23 cellular contexts compared by ENCODE assay signal in the genomic region with DNA sequence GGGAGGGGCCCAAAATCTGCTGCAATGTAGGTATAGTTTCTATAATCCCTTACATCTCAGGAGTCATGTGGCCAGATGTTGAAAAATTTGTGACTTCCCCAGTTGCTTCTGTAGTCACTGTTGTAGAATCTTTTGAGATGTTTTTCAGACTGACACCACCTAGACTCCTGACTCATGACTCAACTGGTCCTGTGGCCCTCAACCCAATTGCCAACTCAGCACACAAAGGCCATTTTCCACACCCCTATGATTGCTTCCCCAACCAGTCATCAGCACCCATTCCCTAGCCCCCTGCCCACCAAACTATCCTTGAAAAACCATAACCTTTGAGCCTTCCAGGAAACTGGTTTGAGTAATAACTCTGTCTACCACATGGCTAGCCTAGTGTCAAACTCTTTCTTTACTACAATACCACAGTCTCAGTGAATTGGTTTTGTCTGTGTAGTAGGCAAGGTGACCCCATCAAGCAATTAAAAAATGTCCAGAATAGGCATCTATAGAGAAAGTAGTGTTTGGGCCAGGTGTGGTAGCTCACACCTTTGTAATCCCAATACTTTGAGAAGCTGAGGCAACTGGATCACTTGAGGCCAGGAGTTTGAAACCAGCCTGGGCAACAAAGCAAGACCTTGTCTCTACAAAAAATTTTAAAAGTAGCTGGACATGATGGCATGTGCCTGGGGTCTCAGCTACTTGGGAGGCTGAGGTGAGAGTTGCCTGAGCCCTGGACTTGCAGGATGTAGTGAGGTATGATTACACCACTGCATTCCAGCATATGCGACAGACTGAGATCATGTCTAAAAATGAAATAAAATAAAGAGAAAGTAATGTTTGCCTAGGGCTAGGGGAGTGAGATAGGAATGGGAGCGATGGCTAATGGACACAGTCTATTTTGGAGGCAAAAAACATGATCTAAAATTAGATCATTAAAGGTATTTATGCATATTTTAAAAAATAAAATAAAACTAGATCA. TPM values are rescaled to one million over a fixed set of nuclear protein-coding genes. Genes with fewer than 3 reads are reported as not detected.
DNase-seq lines count a peak whose midpoint lies in the region; ATAC-seq and TF ChIP-seq lines count a peak whose summit lies in the region.
"Had no signal": no experiment of that assay in that cellular context is flagged by ENCODE, and none has a peak within 500 bp of the region (broad histone marks: within the 10 kb centered on the region; RNA-seq: fewer than 3 reads in every experiment).

No MANE protein-coding gene starts in this region.

- peaks cover under 1 to 2% of the 10 kb centered on the region in 2 donors for H3K36me3 Mint-ChIP-seq in activated T-cell treated with anti-CD3 and anti-CD28 coated beads, Interleukin-2, amount 50 U/mL, for 72 hours (ENCODE audit: insufficient read depth in 2 of 2)
- H3K36me3 Mint-ChIP-seq in activated T-cell treated with anti-CD3 and anti-CD28 coated beads, Interleukin-2, amount 50 U/mL, for 4 hours (ENCODE audit: insufficient read depth) = peaks cover under 1% of the 10 kb centered on the region
- H3K36me3 Mint-ChIP-seq in brain = no peaks in the 10 kb centered on the region
- H3K36me3 Mint-ChIP-seq in stimulated activated effector memory CD8-positive, alpha-beta T cell treated with anti-CD3 and anti-CD28 coated beads, Interleukin-12 subunit alpha, Interleukin-12 subunit beta, amount 100 ng/mL, for 72 hours = no peaks in the 10 kb centered on the region

- no peak for TF ChIP-seq CTCF in brain (conservative IDR thresholded peaks at IDR 0.05)

- no peak overlapping the region for H3K27ac Mint-ChIP-seq in activated T-cell treated with anti-CD3 and anti-CD28 coated beads, Interleukin-2, amount 50 U/mL, for 72 hours
- peak overlapping the region in 3 of 5 experiments; percentile 24 to 68 (median 57) for H3K27ac Mint-ChIP-seq in brain
- H3K27ac Mint-ChIP-seq in stimulated activated effector memory CD8-positive, alpha-beta T cell treated with anti-CD3 and anti-CD28 coated beads, Interleukin-12 subunit alpha, Interleukin-12 subunit beta, amount 100 ng/mL, for 72 hours = peak overlapping the region; percentile 63
- H3K27ac Mint-ChIP-seq: CD4-positive, alpha-beta T cell; IgD-negative memory B cell had no signal

- DNase-seq in NK-92 treated with Interleukin-12 subunit alpha and Interleukin-12 subunit beta, amount 100 ng/mL, for 24 hours (lab: John Stamatoyannopoulos, UW) = peak; percentile 58
- no peak for DNase-seq in NK-92 (lab: John Stamatoyannopoulos, UW; ENCODE audit: unreplicated experiment)
- DNase-seq in activated T-cell treated with anti-CD3 and anti-CD28 coated beads, Interleukin-2, amount 50 U/mL, for 72 hours = peak in 1 of 2 donors; percentile 16
- DNase-seq in activated T-cell treated with anti-CD3 and anti-CD28 coated beads, Interleukin-2, amount 50 U/mL, for 4 hours = no peak
- DNase-seq in stimulated activated effector memory CD8-positive, alpha-beta T cell treated with anti-CD3 and anti-CD28 coated beads, Interleukin-12 subunit alpha, Interleukin-12 subunit beta, amount 100 ng/mL, for 72 hours (ENCODE audit: low spot score in 2 of 2) = no peak
- DNase-seq: ACHN; CD4-positive, alpha-beta T cell; COR-L47; DMS79; Karpas-422; MG63; NCI-H1417; NCI-H1694 treated with DMSO at 0.1 percent for 48 hours; NCI-H2081 treated with DMSO at 0.1 percent for 48 hours; NCI-H2171 treated with DMSO at 0.1 percent for 48 hours; NCI-H526; PC-9; RPMI8226; SHP77 treated with DMSO at 0.1 percent for 48 hours had no signal

- H3K9me3 Mint-ChIP-seq in activated T-cell treated with anti-CD3 and anti-CD28 coated beads, Interleukin-2, amount 50 U/mL, for 72 hours = peaks cover 2 to 4% of the 10 kb centered on the region in 2 donors
- peaks cover 4% of the 10 kb centered on the region for H3K9me3 Mint-ChIP-seq in activated T-cell treated with anti-CD3 and anti-CD28 coated beads, Interleukin-2, amount 50 U/mL, for 4 hours
- peaks cover 0 to 6% (median 4%) of the 10 kb centered on the region in 5 experiments for H3K9me3 Mint-ChIP-seq in brain
- H3K9me3 Mint-ChIP-seq in stimulated activated effector memory CD8-positive, alpha-beta T cell treated with anti-CD3 and anti-CD28 coated beads, Interleukin-12 subunit alpha, Interleukin-12 subunit beta, amount 100 ng/mL, for 72 hours = no peaks in the 10 kb centered on the region
- H3K9me3 Mint-ChIP-seq: CD4-positive, alpha-beta T cell had no signal

- H3K27me3 Mint-ChIP-seq in activated T-cell treated with anti-CD3 and anti-CD28 coated beads, Interleukin-2, amount 50 U/mL, for 72 hours (ENCODE audit: low read depth) = no peaks in the 10 kb centered on the region
- H3K27me3 Mint-ChIP-seq in activated T-cell treated with anti-CD3 and anti-CD28 coated beads, Interleukin-2, amount 50 U/mL, for 4 hours (ENCODE audit: low read depth) = no peaks in the 10 kb centered on the region
- H3K27me3 Mint-ChIP-seq in brain = no peaks in the 10 kb centered on the region
- H3K27me3 Mint-ChIP-seq: CD4-positive, alpha-beta T cell; IgD-negative memory B cell had no signal

- H3K4me3 Mint-ChIP-seq in activated T-cell treated with anti-CD3 and anti-CD28 coated beads, Interleukin-2, amount 50 U/mL, for 72 hours = no peak overlapping the region
- H3K4me3 Mint-ChIP-seq in activated T-cell treated with anti-CD3 and anti-CD28 coated beads, Interleukin-2, amount 50 U/mL, for 4 hours = no peak overlapping the region
- no peak overlapping the region for H3K4me3 Mint-ChIP-seq in brain
- no peak overlapping the region for H3K4me3 Mint-ChIP-seq in stimulated activated effector memory CD8-positive, alpha-beta T cell treated with anti-CD3 and anti-CD28 coated beads, Interleukin-12 subunit alpha, Interleukin-12 subunit beta, amount 100 ng/mL, for 72 hours
- H3K4me3 Mint-ChIP-seq: CD4-positive, alpha-beta T cell; IgD-negative memory B cell had no signal

- H3K4me1 Mint-ChIP-seq in activated T-cell treated with anti-CD3 and anti-CD28 coated beads, Interleukin-2, amount 50 U/mL, for 72 hours (ENCODE audit: low read depth) = peaks cover 14% of the 10 kb centered on the region
- peaks cover 10% of the 10 kb centered on the region for H3K4me1 Mint-ChIP-seq in activated T-cell treated with anti-CD3 and anti-CD28 coated beads, Interleukin-2, amount 50 U/mL, for 4 hours (ENCODE audit: low read depth)
- peaks cover 34% of the 10 kb centered on the region for H3K4me1 Mint-ChIP-seq in brain
- H3K4me1 Mint-ChIP-seq in stimulated activated effector memory CD8-positive, alpha-beta T cell treated with anti-CD3 and anti-CD28 coated beads, Interleukin-12 subunit alpha, Interleukin-12 subunit beta, amount 100 ng/mL, for 72 hours = peaks cover 13% of the 10 kb centered on the region

- ATAC-seq in activated T-cell treated with anti-CD3 and anti-CD28 coated beads, Interleukin-2, amount 50 U/mL, for 72 hours (replicated peaks in 1 of 2) = peak; percentile 64 to 88
- ATAC-seq in activated T-cell treated with anti-CD3 and anti-CD28 coated beads, Interleukin-2, amount 50 U/mL, for 4 hours = no peak
- peak; percentile 94 for ATAC-seq in stimulated activated effector memory CD8-positive, alpha-beta T cell treated with anti-CD3 and anti-CD28 coated beads, Interleukin-12 subunit alpha, Interleukin-12 subunit beta, amount 100 ng/mL, for 72 hours
- ATAC-seq in HG03520 (IDR thresholded peaks at IDR 0.05; ENCODE audit: unreplicated experiment) = no peak
- no peak for ATAC-seq in HG03460 (IDR thresholded peaks at IDR 0.05; ENCODE audit: unreplicated experiment)

RNA-seq across cellular contexts. Expression of gene FEZ1, which starts 24.1 kb away (rescaled TPM):
- total RNA-seq in activated T-cell treated with anti-CD3 and anti-CD28 coated beads, Interleukin-2, amount 50 U/mL, for 72 hours = 1 to 10 TPM; 4.7 to 7.1 TPM
- total RNA-seq in activated T-cell treated with anti-CD3 and anti-CD28 coated beads, Interleukin-2, amount 50 U/mL, for 4 hours = 1 to 10 TPM; 1.1 to 2.0 (median 1.5) TPM
- 288 TPM for polyA plus RNA-seq in brain (ENCODE audit: insufficient read depth, low read depth, low replicate concordance)
- total RNA-seq: CD4-positive, alpha-beta T cell had no signal

RNA-seq across cellular contexts. Expression of gene EI24, which starts 49.1 kb away (rescaled TPM):
- total RNA-seq in activated T-cell treated with anti-CD3 and anti-CD28 coated beads, Interleukin-2, amount 50 U/mL, for 72 hours = 10 to 100 TPM; 27.4 to 35.6 TPM
- total RNA-seq in activated T-cell treated with anti-CD3 and anti-CD28 coated beads, Interleukin-2, amount 50 U/mL, for 4 hours = 10 to 100 TPM; 53.8 to 61.9 (median 57.2) TPM
- 95.0 TPM for polyA plus RNA-seq in brain (ENCODE audit: insufficient read depth, low read depth, low replicate concordance)

Comparison
In these comparisons a context has a peak if more than half of its experiments do, and no peak if none do; other contexts are left out.
1. ATAC-seq: peak in activated T-cell treated with anti-CD3 and anti-CD28 coated beads, Interleukin-2, amount 50 U/mL, for 72 hours (2 of 2) and stimulated activated effector memory CD8-positive, alpha-beta T cell treated with anti-CD3 and anti-CD28 coated beads, Interleukin-12 subunit alpha, Interleukin-12 subunit beta, amount 100 ng/mL, for 72 hours (single experiment); none in activated T-cell treated with anti-CD3 and anti-CD28 coated beads, Interleukin-2, amount 50 U/mL, for 4 hours (0 of 2), HG03520 (single experiment) and HG03460 (single experiment).